In the genomic region with DNA sequence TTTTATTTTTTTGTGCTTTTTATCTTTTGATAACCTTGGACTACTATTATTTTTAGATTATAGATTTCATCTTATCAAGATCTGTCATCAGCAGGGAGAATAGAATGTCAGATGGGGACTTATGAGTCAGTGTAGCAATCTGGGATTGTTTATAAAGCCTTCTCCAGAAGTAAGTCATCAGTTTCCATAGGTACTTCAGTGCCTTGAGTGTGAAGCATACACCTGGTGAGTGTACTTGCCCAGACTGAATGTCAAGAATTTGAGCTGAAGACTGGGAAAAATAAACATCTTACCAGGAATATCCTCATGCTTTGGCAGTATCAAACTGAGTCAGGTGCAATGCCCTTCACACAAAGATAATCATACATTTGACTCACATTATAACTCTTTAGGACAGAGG, we compare ENCODE assay signal across 7 cellular contexts. TPM values are rescaled to one million over a fixed set of nuclear protein-coding genes. Genes with fewer than 3 reads are reported as not detected.
DNase-seq lines count a peak whose midpoint lies in the region; ATAC-seq, FAIRE-seq and TF ChIP-seq lines count a peak whose summit lies in the region.

No MANE protein-coding gene starts in this region.

- peak overlapping the region; percentile 49 to 90 for H3K27ac Mint-ChIP-seq in natural killer cell treated with Interleukin-12 subunit alpha and Interleukin-12 subunit beta and Interleukin-15 and Interleukin-18, amount 100 ng/mL, for 72 hours

- H3K4me3 Mint-ChIP-seq in natural killer cell treated with Interleukin-12 subunit alpha and Interleukin-12 subunit beta and Interleukin-15 and Interleukin-18, amount 100 ng/mL, for 72 hours = peak overlapping the region; percentile 84

- TF ChIP-seq POLR2A in GM12891 (IDR thresholded peaks at IDR 0.05; ENCODE audit: low read depth, low read length) = no peak

- in situ Hi-C loops in G401 (cut with HindIII; ENCODE audit: low sequenced_read_pairs) (no loop called here), mammary epithelial cell (cut with MboI; ENCODE audit: low sequenced_read_pairs in 2 of 2) (no loop called here)

- peaks cover 37% of the 10 kb centered on the region for H3K79me2 ChIP-seq in mammary epithelial cell (ENCODE audit: insufficient read depth, low read length)

- no peaks in the 10 kb centered on the region for H3K9me3 ChIP-seq in mammary epithelial cell (replicated peaks; ENCODE audit: insufficient read depth, low read length)

- peak overlapping the region; percentile 12 for H3K4me2 ChIP-seq in mammary epithelial cell (ENCODE audit: insufficient read depth, low read depth, low read length)

- H3K27me3 ChIP-seq in mammary epithelial cell (ENCODE audit: insufficient read depth, low read length) = no peaks in the 10 kb centered on the region

- no peaks in the 10 kb centered on the region for H3K36me3 ChIP-seq in mammary epithelial cell (ENCODE audit: insufficient read depth, low read length)

- peak overlapping the region in 1 of 3 experiments; percentile 86 for H3K4me3 ChIP-seq in mammary epithelial cell (replicated peaks in 1 of 3; ENCODE audit: insufficient read depth in 1 of 3, low read depth in 2 of 3, low read length in 3 of 3)

- TF ChIP-seq CTCF in mammary epithelial cell (conservative IDR thresholded peaks at IDR 0.05 in 1 of 2, IDR thresholded peaks at IDR 0.05 in 1 of 2; ENCODE audit: extremely low read depth in 1 of 2, insufficient read depth in 1 of 2, low read depth in 1 of 2, low read length in 2 of 2) = no peak

- peak; percentile 44 for DNase-seq in G401 (ENCODE audit: low spot score)
- peak; percentile 35 for DNase-seq in NCI-H2029 (lab: John Stamatoyannopoulos, UW)
- peak; percentile 71 for DNase-seq in mammary epithelial cell
- DNase-seq in natural killer cell treated with Interleukin-12 subunit alpha and Interleukin-12 subunit beta and Interleukin-15 and Interleukin-18, amount 100 ng/mL, for 72 hours (ENCODE audit: low spot score) = no peak
- no peak for DNase-seq in GM12891 (ENCODE audit: insufficient read length, low spot score)
- no peak for DNase-seq in NCI-H1694 treated with DMSO at 0.1 percent for 48 hours (lab: John Stamatoyannopoulos, UW)

- H4K20me1 ChIP-seq in mammary epithelial cell (ENCODE audit: insufficient read depth, low read length) = no peaks in the 10 kb centered on the region

- no peaks in the 10 kb centered on the region for H3K9me3 Mint-ChIP-seq in natural killer cell treated with Interleukin-12 subunit alpha and Interleukin-12 subunit beta and Interleukin-15 and Interleukin-18, amount 100 ng/mL, for 72 hours

- CTCF ChIA-PET in mammary epithelial cell (lab: Charles Lee; ENCODE audit: low non-redundant PET) = no interaction called here

- dilution Hi-C loops in mammary epithelial cell (cut with HindIII; ENCODE audit: low sequenced_read_pairs) = no loop called here

- BruUV-seq in mammary epithelial cell (replicated peaks; lab: Mats Ljungman, UMichigan) = no TSS peak

- no peaks in the 10 kb centered on the region for H3K36me3 Mint-ChIP-seq in natural killer cell treated with Interleukin-12 subunit alpha and Interleukin-12 subunit beta and Interleukin-15 and Interleukin-18, amount 100 ng/mL, for 72 hours

- intact Hi-C loops in mammary epithelial cell (cut with micrococcal nuclease) = loop anchor here (5.0 kb wide), 1 partner anchor 131 kb away; no protein-coding TSS in a partner anchor

- no peak for ATAC-seq in natural killer cell treated with Interleukin-12 subunit alpha and Interleukin-12 subunit beta and Interleukin-15 and Interleukin-18, amount 100 ng/mL, for 72 hours
- ATAC-seq in HG03108 (IDR thresholded peaks at IDR 0.05; ENCODE audit: unreplicated experiment) = no peak

- no peak overlapping the region for H3K27ac ChIP-seq in mammary epithelial cell (ENCODE audit: insufficient read depth, low read depth, low read length)

- H3K9ac ChIP-seq in mammary epithelial cell (ENCODE audit: insufficient read depth, low read length) = no peak overlapping the region

- peaks cover 32 to 39% of the 10 kb centered on the region in 2 donors for H3K4me1 Mint-ChIP-seq in natural killer cell treated with Interleukin-12 subunit alpha and Interleukin-12 subunit beta and Interleukin-15 and Interleukin-18, amount 100 ng/mL, for 72 hours (ENCODE audit: low read depth in 2 of 2)

- FAIRE-seq in GM12891 (lab: Jason Lieb, UNC) = no peak

- peaks cover 25% of the 10 kb centered on the region for H3K4me1 ChIP-seq in mammary epithelial cell (ENCODE audit: insufficient read depth, low read length)

- no peaks in the 10 kb centered on the region for H3K27me3 Mint-ChIP-seq in natural killer cell treated with Interleukin-12 subunit alpha and Interleukin-12 subunit beta and Interleukin-15 and Interleukin-18, amount 100 ng/mL, for 72 hours

- H2AFZ ChIP-seq in mammary epithelial cell (ENCODE audit: low read depth, low read length) = no peak overlapping the region

TF ChIP-seq in GM12891, 5 proteins besides CTCF, POLR2A, EP300 and RAD21:
- TF ChIP-seq POLR2AphosphoS5 (IDR thresholded peaks at IDR 0.05; ENCODE audit: low read depth, low read length) = no peak
- TF ChIP-seq TAF1 (IDR thresholded peaks at IDR 0.05; ENCODE audit: low read depth, low read length) = no peak
- no peak for TF ChIP-seq POU2F2 (IDR thresholded peaks at IDR 0.05; ENCODE audit: low read depth, low read length)
- TF ChIP-seq PAX5 (IDR thresholded peaks at IDR 0.05; ENCODE audit: insufficient read depth, low read length, severe bottlenecking) = no peak
- TF ChIP-seq SPI1 (IDR thresholded peaks at IDR 0.05; ENCODE audit: low read depth, low read length) = no peak

RNA-seq across cellular contexts. Expression of a gene that starts 2.2 kb away (rescaled TPM):
- 22.3 and 23.0 TPM in 2 replicates for total RNA-seq in G401 (2014; rRNA removed; shearing (Covaris generic))
- total RNA-seq in mammary epithelial cell = 10 to 100 TPM in 1 of 2 donors, 1 to 10 TPM in 1; 8.8 to 17.8 TPM
- polyA plus RNA-seq in mammary epithelial cell = 3.1 TPM
- 1.2 TPM for polyA minus RNA-seq in mammary epithelial cell
- total RNA-seq in natural killer cell treated with Interleukin-12 subunit alpha and Interleukin-12 subunit beta and Interleukin-15 and Interleukin-18, amount 100 ng/mL, for 72 hours = 10 to 100 TPM; 12.3 to 28.9 TPM
- 4.2 TPM for polyA plus RNA-seq in GM12891 (2012; ENCODE audit: low read depth, missing spikeins)

Comparison
In these comparisons a context has a peak if more than half of its experiments do, and no peak if none do; other contexts are left out.
1. DNase-seq: peak in G401 (single experiment), NCI-H2029 (single experiment) and mammary epithelial cell (single experiment); none in natural killer cell treated with Interleukin-12 subunit alpha and Interleukin-12 subunit beta and Interleukin-15 and Interleukin-18, amount 100 ng/mL, for 72 hours (single experiment), GM12891 (single experiment) and NCI-H1694 treated with DMSO at 0.1 percent for 48 hours (single experiment).